Comparison of ENCODE assay signal across 3 cellular contexts in genomic region chr5:141343953-141344463, GRCh38.
TF ChIP-seq lines count a peak whose summit lies in the region.

No MANE protein-coding gene starts in this region.

TF ChIP-seq in SK-N-SH, 30 proteins besides CTCF, POLR2A, EP300 and RAD21:
- no peak for TF ChIP-seq ELF1 (IDR thresholded peaks at IDR 0.05)

TF ChIP-seq in SK-N-SH treated with all-trans-retinoic acid at 6 μM for 48 hours, 23 proteins besides CTCF, POLR2A, EP300 and RAD21:
- TF ChIP-seq, protein P1, sequence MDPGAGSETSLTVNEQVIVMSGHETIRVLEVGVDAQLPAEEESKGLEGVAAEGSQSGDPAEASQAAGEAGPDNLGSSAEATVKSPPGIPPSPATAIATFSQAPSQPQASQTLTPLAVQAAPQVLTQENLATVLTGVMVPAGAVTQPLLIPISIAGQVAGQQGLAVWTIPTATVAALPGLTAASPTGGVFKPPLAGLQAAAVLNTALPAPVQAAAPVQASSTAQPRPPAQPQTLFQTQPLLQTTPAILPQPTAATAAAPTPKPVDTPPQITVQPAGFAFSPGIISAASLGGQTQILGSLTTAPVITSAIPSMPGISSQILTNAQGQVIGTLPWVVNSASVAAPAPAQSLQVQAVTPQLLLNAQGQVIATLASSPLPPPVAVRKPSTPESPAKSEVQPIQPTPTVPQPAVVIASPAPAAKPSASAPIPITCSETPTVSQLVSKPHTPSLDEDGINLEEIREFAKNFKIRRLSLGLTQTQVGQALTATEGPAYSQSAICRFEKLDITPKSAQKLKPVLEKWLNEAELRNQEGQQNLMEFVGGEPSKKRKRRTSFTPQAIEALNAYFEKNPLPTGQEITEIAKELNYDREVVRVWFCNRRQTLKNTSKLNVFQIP (CRISPR knock-in tag; IDR thresholded peaks at IDR 0.05; ENCODE audit: borderline replicate concordance, low read depth) = no peak
- TF ChIP-seq RARB (CRISPR knock-in tag; IDR thresholded peaks at IDR 0.05) (no peak), ARNTL (CRISPR knock-in tag; IDR thresholded peaks at IDR 0.05; ENCODE audit: borderline replicate concordance, low read depth) (no peak), CSDC2 (CRISPR knock-in tag; IDR thresholded peaks at IDR 0.05) (no peak), BACH2 (CRISPR knock-in tag; IDR thresholded peaks at IDR 0.05; ENCODE audit: borderline replicate concordance) (no peak), ZNF70 (CRISPR knock-in tag; IDR thresholded peaks at IDR 0.05) (no peak)

TF ChIP-seq in endothelial cell of umbilical vein, 7 proteins besides CTCF, POLR2A, EP300 and RAD21:
- TF ChIP-seq, protein P2, sequence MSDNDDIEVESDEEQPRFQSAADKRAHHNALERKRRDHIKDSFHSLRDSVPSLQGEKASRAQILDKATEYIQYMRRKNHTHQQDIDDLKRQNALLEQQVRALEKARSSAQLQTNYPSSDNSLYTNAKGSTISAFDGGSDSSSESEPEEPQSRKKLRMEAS (IDR thresholded peaks at IDR 0.05; ENCODE audit: insufficient read depth, insufficient read length) = no peak
- no peak for TF ChIP-seq POLR2AphosphoS5 (IDR thresholded peaks at IDR 0.05; ENCODE audit: insufficient read depth, low read depth, low read length)
- no peak for TF ChIP-seq GATA2 (IDR thresholded peaks at IDR 0.05; ENCODE audit: insufficient read depth, insufficient read length, low read depth, low read length)
- no peak for TF ChIP-seq FOS (IDR thresholded peaks at IDR 0.05; ENCODE audit: borderline replicate concordance, insufficient read depth, low read length)
- TF ChIP-seq EZH2 (IDR thresholded peaks at IDR 0.05; ENCODE audit: borderline replicate concordance, low read depth, low read length, severe bottlenecking) = no peak
- TF ChIP-seq JUN (IDR thresholded peaks at IDR 0.05; ENCODE audit: borderline replicate concordance, insufficient read depth, insufficient read length, low read depth) = no peak
- TF ChIP-seq MYC (IDR thresholded peaks at IDR 0.05; ENCODE audit: low read depth, low read length) = no peak
TF ChIP-seq in endothelial cell of umbilical vein: peak in this region for 0.
